ENCODE assay signal across 8 cellular contexts in genomic region chr2:207711750-207712487, GRCh38. TPM values are rescaled to one million over a fixed set of nuclear protein-coding genes. Genes with fewer than 3 reads are reported as not detected.
DNase-seq lines count a peak whose midpoint lies in the region; ATAC-seq and TF ChIP-seq lines count a peak whose summit lies in the region.

No MANE protein-coding gene starts in this region.

- H3K4me1 Mint-ChIP-seq in CD14-positive monocyte, result peaks cover 35% of the 10 kb centered on the region

- TF ChIP-seq CTCF in CD14-positive monocyte (IDR thresholded peaks at IDR 0.05), result no peak
- no peak for TF ChIP-seq CTCF in spleen (IDR thresholded peaks at IDR 0.05 in 8 of 11, conservative IDR thresholded peaks at IDR 0.05 in 3 of 11)

- H3K9me3 ChIP-seq in iPS-18c (ENCODE audit: control insufficient read depth, insufficient read depth, low read length) (no peaks in the 10 kb centered on the region), spleen (no peaks in the 10 kb centered on the region)

- peaks cover 0 to 3% (median 0%) of the 10 kb centered on the region in 3 donors for H3K27me3 Mint-ChIP-seq in CD14-positive monocyte (ENCODE audit: low read depth in 3 of 3)

- intact Hi-C loops in CD14-positive monocyte (cut with micrococcal nuclease) (loop anchor here (2.0 to 5.0 kb wide), 3 partner anchors 50 to 87 kb away; partner anchors contain the start of gene METTL21A (in 2 of the 2)), spleen (cut with DNase I; ENCODE audit: low total_unique reads) (loop anchor here (5.0 to 10.0 kb wide), 2 partner anchors 85 to 177 kb away; partner anchors contain the start of gene METTL21A)

- peak overlapping the region; percentile 94 to 99 for H3K4me3 Mint-ChIP-seq in CD14-positive monocyte

- H3K9me3 Mint-ChIP-seq in CD14-positive monocyte, result no peaks in the 10 kb centered on the region

- H3K27ac ChIP-seq in spleen, result peak overlapping the region; percentile 83 to 96 (median 88)

- WGBS in spleen, 5 donors, result 0 to 1% (median 0%) methylated on average over 48 to 67 of the region's 67 CpGs

- no peak for TF ChIP-seq POLR2A in spleen (IDR thresholded peaks at IDR 0.05)

- ATAC-seq in GM19395 (IDR thresholded peaks at IDR 0.05; ENCODE audit: unreplicated experiment) (peak; percentile 37), HG03457 (IDR thresholded peaks at IDR 0.05; ENCODE audit: unreplicated experiment) (peak; percentile 17)

- DNase-seq in CD14-positive monocyte (ENCODE audit: low spot score), result peak; percentile 49
- peak; percentile 47 for DNase-seq in SW480 (ENCODE audit: low spot score)
- DNase-seq in astrocyte of the hippocampus (ENCODE audit: low read depth, low spot score), result peak; percentile 73
- peak; percentile 95 for DNase-seq in spleen
- DNase-seq in putamen (ENCODE audit: low spot score), result no peak

- H3K36me3 ChIP-seq in spleen, result peaks cover 0 to 11% (median 0%) of the 10 kb centered on the region in 6 donors

- H3K4me1 ChIP-seq in spleen, result peaks cover 6 to 42% (median 26%) of the 10 kb centered on the region in 6 donors

- peak overlapping the region; percentile 68 to 96 (median 91) for H3K27ac Mint-ChIP-seq in CD14-positive monocyte

- H3K27me3 ChIP-seq in spleen (replicated peaks in 1 of 7), result no peaks in the 10 kb centered on the region

- H3K4me3 ChIP-seq in iPS-18c (ENCODE audit: insufficient read depth, low read depth, low read length) (peak overlapping the region; percentile 87), spleen (peak overlapping the region; percentile 71 to 98 (median 90))

- peaks cover 2 to 10% of the 10 kb centered on the region in 2 donors for H3K36me3 Mint-ChIP-seq in CD14-positive monocyte

RNA-seq across cellular contexts. Expression of gene CCNYL1, which starts 0.5 kb away (rescaled TPM):
- polyA plus RNA-seq in CD14-positive monocyte (1 to 10 TPM; 4.1 to 4.6 TPM), spleen (1 to 10 TPM; 4.7 to 8.1 (median 5.4) TPM)
- 10 to 100 TPM; 14.0 to 22.8 (median 16.6) TPM for total RNA-seq in spleen

RNA-seq across cellular contexts. Expression of gene FZD5, which starts 57.8 kb away (rescaled TPM):
- polyA plus RNA-seq in CD14-positive monocyte (under 1 TPM; 0.32 to 0.48 TPM), spleen (1 to 10 TPM in 1 of 3 donors, under 1 TPM in 2; 0.35 to 1.1 (median 0.38) TPM)
- 10 to 100 TPM in 1 of 7 donors, 1 to 10 TPM in 6; 4.0 to 11.4 (median 6.6) TPM for total RNA-seq in spleen
